Comparison of ENCODE assay signal across 8 cellular contexts in the genomic region with DNA sequence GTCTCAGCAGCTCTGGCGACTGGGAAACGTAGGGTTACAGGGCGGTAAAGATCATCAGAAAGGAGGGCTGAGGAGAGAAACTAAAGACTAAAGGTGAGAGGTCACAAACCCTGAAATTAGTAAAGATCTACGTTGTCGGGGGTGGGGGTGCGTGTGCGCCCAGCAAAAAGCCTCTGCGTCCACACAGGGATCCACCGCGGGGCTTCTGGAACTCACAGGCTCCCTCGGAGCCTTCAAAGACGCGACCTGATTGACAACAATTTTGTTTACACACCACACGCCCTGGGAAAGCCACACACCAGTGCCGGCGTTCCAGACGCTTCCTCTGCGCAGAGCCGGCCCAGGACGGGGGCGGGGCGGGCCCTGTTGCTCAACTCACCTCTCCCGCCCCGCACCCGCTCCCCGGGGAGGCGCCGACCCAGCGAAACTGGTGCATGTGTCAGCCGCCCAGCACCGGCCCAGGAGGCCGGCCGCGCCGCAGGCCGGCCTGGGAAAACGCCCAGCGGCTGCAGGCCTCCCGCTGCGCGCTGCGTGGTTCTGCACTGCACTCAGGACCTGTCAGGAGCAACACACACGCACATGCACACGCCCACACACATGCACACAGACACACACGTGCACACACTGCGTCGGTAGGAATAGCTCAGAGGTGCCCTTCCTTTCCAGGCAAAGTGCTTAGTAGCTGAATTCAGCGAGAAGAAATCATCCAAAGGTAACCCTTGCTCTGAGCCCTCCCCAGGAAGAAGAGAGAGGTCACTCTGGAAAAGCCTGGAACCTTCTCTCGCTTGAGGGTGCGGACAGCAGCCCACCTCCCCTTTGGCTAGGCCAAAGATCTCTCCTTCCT. TPM values are rescaled to one million over a fixed set of nuclear protein-coding genes. Genes with fewer than 3 reads are reported as not detected.
DNase-seq lines count a peak whose midpoint lies in the region; ATAC-seq and TF ChIP-seq lines count a peak whose summit lies in the region.

No MANE protein-coding gene starts in this region.

- H3K27ac ChIP-seq in BLaER1 (peak overlapping the region; percentile 62), hepatocyte (peak overlapping the region; percentile 93), gastrocnemius medialis (peak overlapping the region; percentile 89 to 96 (median 96))

- in situ Hi-C loops in gastrocnemius medialis (cut with MboI; ENCODE audit: low sequenced_read_pairs in 4 of 4) = no loop called here

- peak; percentile 78 for ATAC-seq in GM19328 (IDR thresholded peaks at IDR 0.05; ENCODE audit: unreplicated experiment)
- ATAC-seq in HG03457 (IDR thresholded peaks at IDR 0.05; ENCODE audit: unreplicated experiment) = peak; percentile 84
- ATAC-seq in gastrocnemius medialis = peak; percentile 82 to 88

- H3K4me3 ChIP-seq in BLaER1 (peak overlapping the region; percentile 56), hepatocyte (no peak overlapping the region), gastrocnemius medialis (peak overlapping the region; percentile 34 to 52 (median 46))

- H3K36me3 ChIP-seq in BLaER1 (no peaks in the 10 kb centered on the region), hepatocyte (replicated peaks; ENCODE audit: insufficient read depth, low read depth) (no peaks in the 10 kb centered on the region), gastrocnemius medialis (no peaks in the 10 kb centered on the region)

- H2AFZ ChIP-seq in hepatocyte = peak overlapping the region; percentile 87

- H3K4me1 ChIP-seq in BLaER1 (peaks cover 25% of the 10 kb centered on the region), hepatocyte (ENCODE audit: insufficient read depth) (peaks cover 26% of the 10 kb centered on the region), gastrocnemius medialis (peaks cover 21 to 27% of the 10 kb centered on the region in 2 donors)

- no peaks in the 10 kb centered on the region for H3K9me2 ChIP-seq in hepatocyte (replicated peaks; ENCODE audit: insufficient read depth)

- H3K79me2 ChIP-seq in hepatocyte = no peaks in the 10 kb centered on the region

- H4K20me1 ChIP-seq in BLaER1 = no peaks in the 10 kb centered on the region
- no peaks in the 10 kb centered on the region for H4K20me1 ChIP-seq in hepatocyte (ENCODE audit: insufficient read depth, poor library complexity, severe bottlenecking)

- H3K9ac ChIP-seq in BLaER1 = peak overlapping the region; percentile 49

- peak; percentile 53 to 79 for TF ChIP-seq POLR2A in gastrocnemius medialis (IDR thresholded peaks at IDR 0.05)

- intact Hi-C loops in gastrocnemius medialis (cut with DNase I; ENCODE audit: low total_unique reads) = loop anchor here (1.0 kb wide), 2 partner anchors 33 to 57 kb away; a partner anchor contains a TSS

- DNase-seq in T-helper 1 cell (peak; percentile 41 to 67 (median 51)), anterior cingulate cortex (lab: John Stamatoyannopoulos, UW) (peak in 43 of 58 donors; percentile 5 to 63 (median 27)), hepatocyte (ENCODE audit: low spot score) (peak; percentile 96), gastrocnemius medialis (peak; percentile 90 to 93), NCI-H748 (lab: John Stamatoyannopoulos, UW; ENCODE audit: unreplicated experiment) (no peak)

- no peaks in the 10 kb centered on the region for H3K9me3 ChIP-seq in BLaER1
- H3K9me3 ChIP-seq in hepatocyte (ENCODE audit: low read depth) = no peaks in the 10 kb centered on the region
- no peaks in the 10 kb centered on the region for H3K9me3 ChIP-seq in gastrocnemius medialis

- 19% methylated on average over 45 of the region's 50 CpGs for WGBS in hepatocyte (ENCODE audit: low lambda C conversion rate, missing lambda C conversion rate)

- TF ChIP-seq CTCF in hepatocyte (IDR thresholded peaks at IDR 0.05; ENCODE audit: poor library complexity) (no peak), gastrocnemius medialis (IDR thresholded peaks at IDR 0.05 in 4 of 5, conservative IDR thresholded peaks at IDR 0.05 in 1 of 5) (no peak)

- H3K4me2 ChIP-seq in BLaER1 (peak overlapping the region; percentile 93), hepatocyte (peak overlapping the region; percentile 78)

- H3K27me3 ChIP-seq in BLaER1 = no peaks in the 10 kb centered on the region
- H3K27me3 ChIP-seq in hepatocyte = no peaks in the 10 kb centered on the region
- H3K27me3 ChIP-seq in gastrocnemius medialis = no peaks in the 10 kb centered on the region

RNA-seq across cellular contexts. Expression of a gene that starts 57.2 kb away (rescaled TPM):
- total RNA-seq in hepatocyte = 60.2 and 67.0 TPM in 2 replicates
- 32.9 and 47.5 TPM in 2 replicates for polyA plus RNA-seq in hepatocyte
- 10 to 100 TPM; 54.9 to 75.3 (median 62.0) TPM for total RNA-seq in gastrocnemius medialis
